1 cellular context compared by ENCODE assay signal in genomic region chr12:97309921-97310320, GRCh38.
TF ChIP-seq lines count a peak whose summit lies in the region.

No MANE protein-coding gene starts in this region.

TF ChIP-seq in K562, 482 proteins besides CTCF, POLR2A, EP300 and RAD21 (continued from another document):
- TF ChIP-seq, protein P1, sequence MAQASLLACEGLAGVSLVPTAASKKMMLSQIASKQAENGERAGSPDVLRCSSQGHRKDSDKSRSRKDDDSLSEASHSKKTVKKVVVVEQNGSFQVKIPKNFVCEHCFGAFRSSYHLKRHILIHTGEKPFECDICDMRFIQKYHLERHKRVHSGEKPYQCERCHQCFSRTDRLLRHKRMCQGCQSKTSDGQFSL (CRISPR knock-in tag; IDR thresholded peaks at IDR 0.05): no peak
- TF ChIP-seq, protein P1 (tag; IDR thresholded peaks at IDR 0.05): no peak
- no peak for TF ChIP-seq ZNF586 (CRISPR knock-in tag; conservative IDR thresholded peaks at IDR 0.05)
- TF ChIP-seq DPF2 (IDR thresholded peaks at IDR 0.05): no peak
- TF ChIP-seq, protein P2, sequence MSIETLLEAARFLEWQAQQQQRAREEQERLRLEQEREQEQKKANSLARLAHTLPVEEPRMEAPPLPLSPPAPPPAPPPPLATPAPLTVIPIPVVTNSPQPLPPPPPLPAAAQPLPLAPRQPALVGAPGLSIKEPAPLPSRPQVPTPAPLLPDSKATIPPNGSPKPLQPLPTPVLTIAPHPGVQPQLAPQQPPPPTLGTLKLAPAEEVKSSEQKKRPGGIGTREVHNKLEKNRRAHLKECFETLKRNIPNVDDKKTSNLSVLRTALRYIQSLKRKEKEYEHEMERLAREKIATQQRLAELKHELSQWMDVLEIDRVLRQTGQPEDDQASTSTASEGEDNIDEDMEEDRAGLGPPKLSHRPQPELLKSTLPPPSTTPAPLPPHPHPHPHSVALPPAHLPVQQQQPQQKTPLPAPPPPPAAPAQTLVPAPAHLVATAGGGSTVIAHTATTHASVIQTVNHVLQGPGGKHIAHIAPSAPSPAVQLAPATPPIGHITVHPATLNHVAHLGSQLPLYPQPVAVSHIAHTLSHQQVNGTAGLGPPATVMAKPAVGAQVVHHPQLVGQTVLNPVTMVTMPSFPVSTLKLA (conservative IDR thresholded peaks at IDR 0.05): no peak
- no peak for TF ChIP-seq CBFA2T3 (IDR thresholded peaks at IDR 0.05)
